ENCODE assay signal across 1 cellular context in the genomic region with DNA sequence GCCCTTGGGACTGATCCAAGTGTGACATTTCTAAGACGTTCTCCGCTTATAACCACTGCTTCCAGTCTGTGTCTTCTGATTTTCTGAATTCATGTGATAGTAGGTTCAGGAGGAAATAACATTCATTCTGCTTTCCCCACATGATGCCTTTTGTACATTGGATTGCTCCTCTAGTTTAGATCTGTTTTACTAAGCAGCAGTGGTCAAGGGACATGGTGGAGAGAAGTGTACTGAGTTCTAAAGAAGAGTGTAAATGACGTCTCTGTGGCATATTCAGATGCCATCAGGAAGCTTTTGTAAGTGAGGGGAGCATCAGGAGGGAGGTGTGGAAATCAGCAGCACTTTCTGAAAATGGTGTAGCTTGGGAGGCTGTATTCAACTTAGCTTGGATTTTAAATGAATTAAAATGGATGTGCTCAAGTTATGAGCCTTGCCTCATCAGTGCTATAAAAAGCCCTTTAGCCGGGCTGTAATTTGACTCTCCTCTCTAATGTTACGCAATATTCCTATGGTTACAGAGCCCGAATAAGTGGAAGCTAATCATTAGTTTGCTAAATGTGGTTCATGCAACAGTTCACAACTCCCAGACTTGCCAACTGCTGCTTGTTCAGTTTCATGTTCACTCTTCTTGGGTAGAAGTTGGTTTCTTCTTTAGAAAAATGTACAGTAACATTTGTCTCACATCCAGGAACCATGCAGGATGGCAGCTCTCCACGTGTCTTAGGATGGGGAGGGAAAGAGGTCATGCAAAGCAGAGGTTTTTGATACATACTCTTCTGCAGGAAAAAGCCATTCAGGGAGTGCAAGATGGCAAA.
A peak's percentile ranks its signal among the peaks of the same experiment; 100 is the strongest.
TF ChIP-seq lines count a peak whose summit lies in the region.

No MANE protein-coding gene starts in this region.

TF ChIP-seq in HEK293, 187 proteins besides CTCF, POLR2A, EP300 and RAD21 (continued from another document and continues in another):
- TF ChIP-seq, protein P1, sequence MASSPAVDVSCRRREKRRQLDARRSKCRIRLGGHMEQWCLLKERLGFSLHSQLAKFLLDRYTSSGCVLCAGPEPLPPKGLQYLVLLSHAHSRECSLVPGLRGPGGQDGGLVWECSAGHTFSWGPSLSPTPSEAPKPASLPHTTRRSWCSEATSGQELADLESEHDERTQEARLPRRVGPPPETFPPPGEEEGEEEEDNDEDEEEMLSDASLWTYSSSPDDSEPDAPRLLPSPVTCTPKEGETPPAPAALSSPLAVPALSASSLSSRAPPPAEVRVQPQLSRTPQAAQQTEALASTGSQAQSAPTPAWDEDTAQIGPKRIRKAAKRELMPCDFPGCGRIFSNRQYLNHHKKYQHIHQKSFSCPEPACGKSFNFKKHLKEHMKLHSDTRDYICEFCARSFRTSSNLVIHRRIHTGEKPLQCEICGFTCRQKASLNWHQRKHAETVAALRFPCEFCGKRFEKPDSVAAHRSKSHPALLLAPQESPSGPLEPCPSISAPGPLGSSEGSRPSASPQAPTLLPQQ (tag by site-specific recombination; IDR thresholded peaks at IDR 0.05) = no peak
- TF ChIP-seq ZNF248 (tag by site-specific recombination; IDR thresholded peaks at IDR 0.05) = no peak
- TF ChIP-seq ZNF10 (tag by site-specific recombination; IDR thresholded peaks at IDR 0.05) = peak; percentile 93
- TF ChIP-seq ZXDB (tag by site-specific recombination; IDR thresholded peaks at IDR 0.05) = peak; percentile 50; the same call in 1 of the 2 replicates
- no peak for TF ChIP-seq ZNF677 (tag by site-specific recombination; IDR thresholded peaks at IDR 0.05)
- TF ChIP-seq ZNF830 (tag by site-specific recombination; IDR thresholded peaks at IDR 0.05; ENCODE audit: low read depth) = no peak
- TF ChIP-seq, protein P2, sequence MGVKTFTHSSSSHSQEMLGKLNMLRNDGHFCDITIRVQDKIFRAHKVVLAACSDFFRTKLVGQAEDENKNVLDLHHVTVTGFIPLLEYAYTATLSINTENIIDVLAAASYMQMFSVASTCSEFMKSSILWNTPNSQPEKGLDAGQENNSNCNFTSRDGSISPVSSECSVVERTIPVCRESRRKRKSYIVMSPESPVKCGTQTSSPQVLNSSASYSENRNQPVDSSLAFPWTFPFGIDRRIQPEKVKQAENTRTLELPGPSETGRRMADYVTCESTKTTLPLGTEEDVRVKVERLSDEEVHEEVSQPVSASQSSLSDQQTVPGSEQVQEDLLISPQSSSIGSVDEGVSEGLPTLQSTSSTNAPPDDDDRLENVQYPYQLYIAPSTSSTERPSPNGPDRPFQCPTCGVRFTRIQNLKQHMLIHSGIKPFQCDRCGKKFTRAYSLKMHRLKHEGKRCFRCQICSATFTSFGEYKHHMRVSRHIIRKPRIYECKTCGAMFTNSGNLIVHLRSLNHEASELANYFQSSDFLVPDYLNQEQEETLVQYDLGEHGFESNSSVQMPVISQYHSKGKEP (tag by site-specific recombination; IDR thresholded peaks at IDR 0.05) = peak; percentile 72; the same call in 1 of the 2 replicates
- TF ChIP-seq ZNF2 (tag by site-specific recombination; IDR thresholded peaks at IDR 0.05) = 0 out of 2 replicates have a peak, but pooled peaks have one; percentile 19
- TF ChIP-seq ZNF169 (tag by site-specific recombination; IDR thresholded peaks at IDR 0.05) = no peak
- peak; percentile 34; the same call in 1 of the 2 replicates for TF ChIP-seq ZNF394 (tag by site-specific recombination; IDR thresholded peaks at IDR 0.05; ENCODE audit: borderline replicate concordance)
- TF ChIP-seq PRDM10 (tag by site-specific recombination; IDR thresholded peaks at IDR 0.05) = peak; percentile 77
- TF ChIP-seq, protein P3, sequence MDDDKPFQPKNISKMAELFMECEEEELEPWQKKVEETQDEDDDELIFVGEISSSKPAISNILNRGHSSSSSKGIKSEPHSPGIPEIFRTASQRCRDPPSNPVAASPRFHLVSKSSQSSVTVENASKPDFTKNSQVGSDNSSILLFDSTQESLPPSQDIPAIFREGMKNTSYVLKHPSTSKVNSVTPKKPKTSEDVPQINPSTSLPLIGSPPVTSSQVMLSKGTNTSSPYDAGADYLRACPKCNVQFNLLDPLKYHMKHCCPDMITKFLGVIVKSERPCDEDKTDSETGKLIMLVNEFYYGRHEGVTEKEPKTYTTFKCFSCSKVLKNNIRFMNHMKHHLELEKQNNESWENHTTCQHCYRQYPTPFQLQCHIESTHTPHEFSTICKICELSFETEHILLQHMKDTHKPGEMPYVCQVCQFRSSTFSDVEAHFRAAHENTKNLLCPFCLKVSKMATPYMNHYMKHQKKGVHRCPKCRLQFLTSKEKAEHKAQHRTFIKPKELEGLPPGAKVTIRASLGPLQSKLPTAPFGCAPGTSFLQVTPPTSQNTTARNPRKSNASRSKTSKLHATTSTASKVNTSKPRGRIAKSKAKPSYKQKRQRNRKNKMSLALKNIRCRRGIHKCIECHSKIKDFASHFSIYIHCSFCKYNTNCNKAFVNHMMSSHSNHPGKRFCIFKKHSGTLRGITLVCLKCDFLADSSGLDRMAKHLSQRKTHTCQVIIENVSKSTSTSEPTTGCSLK (tag by site-specific recombination; IDR thresholded peaks at IDR 0.05) = no peak
- 0 out of 2 replicates have a peak, but pooled peaks have one; percentile 7 for TF ChIP-seq ZNF404 (tag by site-specific recombination; IDR thresholded peaks at IDR 0.05)
- TF ChIP-seq PRDM4 (tag by site-specific recombination; IDR thresholded peaks at IDR 0.05) = peak; percentile 40; the same call in 1 of the 2 replicates
- TF ChIP-seq MZF1 (tag by site-specific recombination; IDR thresholded peaks at IDR 0.05; ENCODE audit: borderline replicate concordance) = no peak
- no peak for TF ChIP-seq ZNF707 (tag by site-specific recombination; IDR thresholded peaks at IDR 0.05)
- TF ChIP-seq, protein P4, sequence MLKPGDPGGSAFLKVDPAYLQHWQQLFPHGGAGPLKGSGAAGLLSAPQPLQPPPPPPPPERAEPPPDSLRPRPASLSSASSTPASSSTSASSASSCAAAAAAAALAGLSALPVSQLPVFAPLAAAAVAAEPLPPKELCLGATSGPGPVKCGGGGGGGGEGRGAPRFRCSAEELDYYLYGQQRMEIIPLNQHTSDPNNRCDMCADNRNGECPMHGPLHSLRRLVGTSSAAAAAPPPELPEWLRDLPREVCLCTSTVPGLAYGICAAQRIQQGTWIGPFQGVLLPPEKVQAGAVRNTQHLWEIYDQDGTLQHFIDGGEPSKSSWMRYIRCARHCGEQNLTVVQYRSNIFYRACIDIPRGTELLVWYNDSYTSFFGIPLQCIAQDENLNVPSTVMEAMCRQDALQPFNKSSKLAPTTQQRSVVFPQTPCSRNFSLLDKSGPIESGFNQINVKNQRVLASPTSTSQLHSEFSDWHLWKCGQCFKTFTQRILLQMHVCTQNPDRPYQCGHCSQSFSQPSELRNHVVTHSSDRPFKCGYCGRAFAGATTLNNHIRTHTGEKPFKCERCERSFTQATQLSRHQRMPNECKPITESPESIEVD (tag by site-specific recombination; IDR thresholded peaks at IDR 0.05) = 0 out of 2 replicates have a peak, but pooled peaks have one; percentile 52
- TF ChIP-seq ZSCAN30 (tag by site-specific recombination; IDR thresholded peaks at IDR 0.05) = 0 out of 2 replicates have a peak, but pooled peaks have one; percentile 32
- peak; percentile 72; the same call in 1 of the 2 replicates for TF ChIP-seq SCRT1 (tag by site-specific recombination; IDR thresholded peaks at IDR 0.05; ENCODE audit: borderline replicate concordance)
- no peak for TF ChIP-seq ZFP3 (tag by site-specific recombination; IDR thresholded peaks at IDR 0.05; ENCODE audit: low read depth)
- TF ChIP-seq ZNF473 (tag by site-specific recombination; IDR thresholded peaks at IDR 0.05) = no peak
- TF ChIP-seq, protein P5, sequence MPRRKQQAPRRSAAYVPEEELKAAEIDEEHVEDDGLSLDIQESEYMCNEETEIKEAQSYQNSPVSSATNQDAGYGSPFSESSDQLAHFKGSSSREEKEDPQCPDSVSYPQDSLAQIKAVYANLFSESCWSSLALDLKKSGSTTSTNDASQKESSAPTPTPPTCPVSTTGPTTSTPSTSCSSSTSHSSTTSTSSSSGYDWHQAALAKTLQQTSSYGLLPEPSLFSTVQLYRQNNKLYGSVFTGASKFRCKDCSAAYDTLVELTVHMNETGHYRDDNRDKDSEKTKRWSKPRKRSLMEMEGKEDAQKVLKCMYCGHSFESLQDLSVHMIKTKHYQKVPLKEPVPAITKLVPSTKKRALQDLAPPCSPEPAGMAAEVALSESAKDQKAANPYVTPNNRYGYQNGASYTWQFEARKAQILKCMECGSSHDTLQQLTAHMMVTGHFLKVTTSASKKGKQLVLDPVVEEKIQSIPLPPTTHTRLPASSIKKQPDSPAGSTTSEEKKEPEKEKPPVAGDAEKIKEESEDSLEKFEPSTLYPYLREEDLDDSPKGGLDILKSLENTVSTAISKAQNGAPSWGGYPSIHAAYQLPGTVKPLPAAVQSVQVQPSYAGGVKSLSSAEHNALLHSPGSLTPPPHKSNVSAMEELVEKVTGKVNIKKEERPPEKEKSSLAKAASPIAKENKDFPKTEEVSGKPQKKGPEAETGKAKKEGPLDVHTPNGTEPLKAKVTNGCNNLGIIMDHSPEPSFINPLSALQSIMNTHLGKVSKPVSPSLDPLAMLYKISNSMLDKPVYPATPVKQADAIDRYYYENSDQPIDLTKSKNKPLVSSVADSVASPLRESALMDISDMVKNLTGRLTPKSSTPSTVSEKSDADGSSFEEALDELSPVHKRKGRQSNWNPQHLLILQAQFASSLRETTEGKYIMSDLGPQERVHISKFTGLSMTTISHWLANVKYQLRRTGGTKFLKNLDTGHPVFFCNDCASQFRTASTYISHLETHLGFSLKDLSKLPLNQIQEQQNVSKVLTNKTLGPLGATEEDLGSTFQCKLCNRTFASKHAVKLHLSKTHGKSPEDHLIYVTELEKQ (tag by site-specific recombination; IDR thresholded peaks at IDR 0.05; ENCODE audit: borderline replicate concordance) = no peak
- TF ChIP-seq PRDM1 (tag by site-specific recombination; IDR thresholded peaks at IDR 0.05) = 0 out of 2 replicates have a peak, but pooled peaks have one; percentile 22
- peak; percentile 43; the same call in 1 of the 2 replicates for TF ChIP-seq ZNF366 (tag by site-specific recombination; conservative IDR thresholded peaks at IDR 0.05)
- no peak for TF ChIP-seq ZNF274 (IDR thresholded peaks at IDR 0.05; ENCODE audit: low read length)
- no peak for TF ChIP-seq ZNF274 (tag by site-specific recombination; IDR thresholded peaks at IDR 0.05; ENCODE audit: borderline replicate concordance)
- peak; percentile 88 for TF ChIP-seq SP7 (tag by site-specific recombination; IDR thresholded peaks at IDR 0.05)
- no peak for TF ChIP-seq ZNF18 (tag by site-specific recombination; IDR thresholded peaks at IDR 0.05)
- TF ChIP-seq ZNF302 (tag by site-specific recombination; IDR thresholded peaks at IDR 0.05; ENCODE audit: low read depth) = no peak
- 0 out of 2 replicates have a peak, but pooled peaks have one; percentile 27 for TF ChIP-seq ZNF341 (tag by site-specific recombination; IDR thresholded peaks at IDR 0.05; ENCODE audit: low read depth)
